Comparison of ENCODE assay signal across 23 cellular contexts in genomic region chr3:7074217-7074616, GRCh38.
"Had no signal": no experiment of that assay in that cellular context is flagged by ENCODE, and none has a peak within 500 bp of the region (broad histone marks: within the 10 kb centered on the region; RNA-seq: fewer than 3 reads in every experiment).

No MANE protein-coding gene starts in this region.

- ATAC-seq: activated CD4-positive, CD25-positive, alpha-beta regulatory T cell treated with anti-CD3 and anti-CD28 coated beads, Interleukin-2, amount 50 U/mL, for 24 hours; activated CD8-positive, alpha-beta T cell treated with anti-CD3 and anti-CD28 coated beads for 36 hours; foreskin keratinocyte; left ventricle myocardium superior; natural killer cell; psoas muscle had no signal

- DNase-seq: activated CD4-positive, alpha-beta T cell treated with anti-CD3 and anti-CD28 coated beads, Interleukin-2, amount 10 ng/mL, durations not matched to agents 7 days and 5 days; activated CD8-positive, alpha-beta T cell treated with anti-CD3 and anti-CD28 coated beads for 36 hours; activated gamma-delta T cell treated with Interleukin-2 at 50 U/mL for 16 hours; brain microvascular endothelial cell; caudate nucleus; dermis blood vessel endothelial cell; effector CD8-positive, alpha-beta T cell; foreskin keratinocyte; left ventricle myocardium superior; mammary epithelial cell; midbrain; natural killer cell; ovary; psoas muscle; spleen; stimulated activated CD4-positive, alpha-beta T cell treated with anti-CD3 and anti-CD28 coated beads, Interleukin-4, amount 100 ng/mL, for 24 hours; substantia nigra; T1000; thyroid gland had no signal

- H3K9me3 Mint-ChIP-seq: activated naive CD4-positive, alpha-beta T cell treated with anti-CD3 and anti-CD28 coated beads, Interleukin-2, amount 50 U/mL, for 24 hours had no signal

- H3K4me1 Mint-ChIP-seq: activated CD4-positive, alpha-beta T cell treated with anti-CD3 and anti-CD28 coated beads, Interleukin-2, amount 10 ng/mL, durations not matched to agents 7 days and 5 days; activated naive CD4-positive, alpha-beta T cell treated with anti-CD3 and anti-CD28 coated beads, Interleukin-2, amount 50 U/mL, for 24 hours; natural killer cell had no signal

- H3K27ac Mint-ChIP-seq: activated CD4-positive, alpha-beta T cell treated with anti-CD3 and anti-CD28 coated beads, Interleukin-2, amount 10 ng/mL, durations not matched to agents 7 days and 5 days; activated CD8-positive, alpha-beta T cell treated with anti-CD3 and anti-CD28 coated beads for 36 hours; activated naive CD4-positive, alpha-beta T cell treated with anti-CD3 and anti-CD28 coated beads, Interleukin-2, amount 50 U/mL, for 24 hours; natural killer cell; stimulated activated naive CD8-positive, alpha-beta T cell treated with anti-CD3 and anti-CD28 coated beads, Interleukin-15, Interleukin-2, amounts not matched to agents 100 ng/mL and 50 ng/mL, for 24 hours; T-helper 1 cell treated with Interleukin-12 subunit alpha and Interleukin-12 subunit beta and Interleukin-4 antibody, amounts not matched to agents 30 μg/mL and 1 μg/mL, for 36 hours had no signal

- H3K4me3 Mint-ChIP-seq: activated CD4-positive, alpha-beta T cell treated with anti-CD3 and anti-CD28 coated beads, Interleukin-2, amount 10 ng/mL, durations not matched to agents 7 days and 5 days; activated CD8-positive, alpha-beta T cell treated with anti-CD3 and anti-CD28 coated beads for 36 hours; activated naive CD4-positive, alpha-beta T cell treated with anti-CD3 and anti-CD28 coated beads, Interleukin-2, amount 50 U/mL, for 24 hours; natural killer cell; stimulated activated naive CD8-positive, alpha-beta T cell treated with anti-CD3 and anti-CD28 coated beads, Interleukin-15, Interleukin-2, amounts not matched to agents 100 ng/mL and 50 ng/mL, for 24 hours; T-helper 1 cell treated with Interleukin-12 subunit alpha and Interleukin-12 subunit beta and Interleukin-4 antibody, amounts not matched to agents 30 μg/mL and 1 μg/mL, for 36 hours had no signal

- H3K36me3 Mint-ChIP-seq: activated naive CD4-positive, alpha-beta T cell treated with anti-CD3 and anti-CD28 coated beads, Interleukin-2, amount 50 U/mL, for 24 hours; natural killer cell had no signal

- H3K27me3 Mint-ChIP-seq: activated CD4-positive, alpha-beta T cell treated with anti-CD3 and anti-CD28 coated beads, Interleukin-2, amount 10 ng/mL, durations not matched to agents 7 days and 5 days; activated CD8-positive, alpha-beta T cell treated with anti-CD3 and anti-CD28 coated beads for 36 hours; activated naive CD4-positive, alpha-beta T cell treated with anti-CD3 and anti-CD28 coated beads, Interleukin-2, amount 50 U/mL, for 24 hours; stimulated activated naive CD8-positive, alpha-beta T cell treated with anti-CD3 and anti-CD28 coated beads, Interleukin-15, Interleukin-2, amounts not matched to agents 100 ng/mL and 50 ng/mL, for 24 hours had no signal
